In genomic region chr20:53915459-53916172, GRCh38 we compare ENCODE assay signal across 8 cellular contexts.
DNase-seq lines count a peak whose midpoint lies in the region; ATAC-seq, FAIRE-seq and TF ChIP-seq lines count a peak whose summit lies in the region.

No MANE protein-coding gene starts in this region.

- H3K36me3 ChIP-seq in kidney (ENCODE audit: control insufficient read depth in 1 of 2, insufficient read depth in 2 of 2, low read length in 2 of 2): no peaks in the 10 kb centered on the region

- peak; percentile 57 for ATAC-seq in HG03097 (IDR thresholded peaks at IDR 0.05; ENCODE audit: low FRiP score, unreplicated experiment)

- H3K9ac ChIP-seq in kidney (ENCODE audit: low read length in 2 of 2): peak overlapping the region; percentile 61 to 85

- peak; percentile 55 for FAIRE-seq in kidney (lab: Jason Lieb, UNC)

- peak overlapping the region; percentile 86 to 88 for H3K4me3 ChIP-seq in kidney (ENCODE audit: low read length in 2 of 2)

- H3K27ac ChIP-seq in kidney (ENCODE audit: low read depth in 2 of 2, low read length in 2 of 2): peak overlapping the region; percentile 89

- H3K9me3 ChIP-seq in kidney (ENCODE audit: control insufficient read depth in 1 of 2, low read length in 2 of 2): no peaks in the 10 kb centered on the region

- H3K4me1 ChIP-seq in kidney (ENCODE audit: control insufficient read depth in 1 of 2, insufficient read depth in 1 of 2, low read depth in 1 of 2, low read length in 2 of 2): peaks cover 8 to 13% of the 10 kb centered on the region in 2 donors

- intact Hi-C loops in kidney (cut with DNase I): no loop called here

- TF ChIP-seq CTCF in kidney (IDR thresholded peaks at IDR 0.05; ENCODE audit: borderline replicate concordance, extremely low read depth, insufficient read depth): peak; percentile 87

- peak; percentile 44 to 67 for DNase-seq in NCI-H2081 (lab: John Stamatoyannopoulos, UW)
- DNase-seq in NCI-H2081 treated with DMSO at 0.1 percent for 48 hours (lab: John Stamatoyannopoulos, UW): no peak
- peak; percentile 79 for DNase-seq in NCI-H226
- peak; percentile 74 to 95 (median 82) for DNase-seq in activated CD4-positive, CD25-positive, alpha-beta regulatory T cell (lab: John Stamatoyannopoulos, UW)
- DNase-seq in central memory CD4-positive, alpha-beta T cell: peak; percentile 86
- peak; percentile 97 for DNase-seq in kidney
- DNase-seq in stimulated activated CD4-positive, alpha-beta T cell treated with anti-CD3 and anti-CD28 coated beads, Interleukin-12 subunit alpha, Interleukin-12 subunit beta, amount 100 ng/mL, for 48 hours (ENCODE audit: low read depth in 2 of 3, low spot score in 1 of 3): peak; percentile 94 to 99 (median 95)
